Comparison of ENCODE assay signal across 33 cellular contexts in the genomic region with DNA sequence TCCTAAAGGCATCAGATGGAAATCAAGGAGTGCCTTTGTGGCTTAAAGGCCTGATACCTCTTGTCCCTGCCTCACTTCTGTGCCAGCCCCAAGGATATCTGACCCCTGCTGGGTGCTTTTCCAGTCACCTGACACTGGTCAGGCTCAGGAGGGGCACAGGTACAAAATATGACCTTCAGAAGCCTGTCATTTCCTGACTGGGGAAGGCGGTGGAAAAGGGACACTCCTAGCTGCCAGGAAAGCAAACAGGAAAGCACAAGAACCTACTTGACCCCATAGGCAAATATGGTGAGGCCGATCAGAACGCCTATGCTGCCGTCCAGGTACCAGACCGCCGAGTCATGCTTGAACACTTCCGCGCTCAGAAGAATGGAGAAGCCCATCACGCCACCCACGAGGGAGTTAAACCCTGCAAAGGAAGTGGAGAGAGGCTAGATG.
A peak's percentile ranks its signal among the peaks of the same experiment; 100 is the strongest.
DNase-seq lines count a peak whose midpoint lies in the region; ATAC-seq and TF ChIP-seq lines count a peak whose summit lies in the region.
"Had no signal": no experiment of that assay in that cellular context is flagged by ENCODE, and none has a peak within 500 bp of the region (broad histone marks: within the 10 kb centered on the region; RNA-seq: fewer than 3 reads in every experiment).

No MANE protein-coding gene starts in this region.

- H3K27me3 ChIP-seq in liver (ENCODE audit: control insufficient read depth in 4 of 4, insufficient read depth in 4 of 4, low read length in 3 of 4) (no peaks in the 10 kb centered on the region), stomach (peaks cover 0 to under 1% (median 0%) of the 10 kb centered on the region in 3 donors)
- H3K27me3 ChIP-seq: breast epithelium, neutrophil, spleen, tibial artery had no signal

- H3K4me3 ChIP-seq in liver (ENCODE audit: low read depth in 1 of 3, low read length in 3 of 3): no peak overlapping the region
- H3K4me3 ChIP-seq in stomach: no peak overlapping the region
- H3K4me3 ChIP-seq: breast epithelium, GM12878, spleen, tibial artery had no signal

- intact Hi-C loops in stomach (cut with DNase I; ENCODE audit: low total_unique reads) (loop anchor here (10.0 kb wide), 1 partner anchor 343 kb away; no protein-coding TSS in a partner anchor), left cardiac atrium (cut with DNase I) (loop anchor here (5.0 to 10.0 kb wide), 2 partner anchors 440 to 573 kb away; no protein-coding TSS in a partner anchor)

- 44% methylated on average over 10 of the region's 10 CpGs for WGBS in liver
- 26 to 57% (median 41%) methylated on average over 2 to 10 of the region's 10 CpGs for WGBS in stomach, 5 donors

- no peak overlapping the region for H3K9ac ChIP-seq in liver (ENCODE audit: low read depth in 1 of 2, low read length in 2 of 2)
- H3K9ac ChIP-seq: KMS-11 had no signal

- peak overlapping the region; percentile 29 to 64 for H3K27ac ChIP-seq in liver (ENCODE audit: low read depth in 1 of 2, low read length in 2 of 2)
- H3K27ac ChIP-seq in stomach: peak overlapping the region in 3 of 5 donors; percentile 33 to 51 (median 44)
- H3K27ac ChIP-seq: breast epithelium, HL-60, KMS-11, neutrophil, spleen, tibial artery had no signal

- no peak for TF ChIP-seq EP300 in stomach (IDR thresholded peaks at IDR 0.05)

- H3K4me1 ChIP-seq in liver (ENCODE audit: control insufficient read depth in 4 of 4, insufficient read depth in 4 of 4, low read length in 3 of 4) (peaks cover 3 to 18% (median 12%) of the 10 kb centered on the region in 4 donors), stomach (peaks cover 7 to 19% (median 10%) of the 10 kb centered on the region in 4 donors)
- H3K4me1 ChIP-seq: breast epithelium, tibial artery had no signal

- no peak for TF ChIP-seq POLR2A in stomach (IDR thresholded peaks at IDR 0.05)

- DNase-seq in DMS53 (lab: John Stamatoyannopoulos, UW) (peak; percentile 53), DMS53 treated with DMSO at 0.1 percent for 48 hours (lab: John Stamatoyannopoulos, UW; ENCODE audit: unreplicated experiment) (no peak), NCI-H510A treated with DMSO at 0.1 percent for 48 hours (lab: John Stamatoyannopoulos, UW) (peak; percentile 51), stomach (peak; percentile 49), T1000 (lab: John Stamatoyannopoulos, UW) (no peak), left cardiac atrium (no peak)
- DNase-seq: 8988T; activated CD4-positive, alpha-beta memory T cell treated with anti-CD3 and anti-CD28 coated beads, Interleukin-2, amount 10 ng/mL, durations not matched to agents 7 days and 5 days; activated CD4-positive, alpha-beta T cell treated with anti-CD3 and anti-CD28 coated beads for 1 hour; CD4-positive, CD25-positive, alpha-beta regulatory T cell; effector CD4-positive, alpha-beta T cell; EL; hypothalamus; immature natural killer cell; MM.1S; NCI-H1105 treated with DMSO at 0.1 percent for 48 hours; NCI-H1930; NCI-H2227 treated with DMSO at 0.1 percent for 48 hours; NCI-H69; right cardiac atrium; spleen; stimulated activated CD8-positive, alpha-beta memory T cell treated with anti-CD3 and anti-CD28 coated beads, Interleukin-4, amount 100 ng/mL, for 48 hours; T-helper 2 cell had no signal

- H3K36me3 ChIP-seq in liver (ENCODE audit: control insufficient read depth in 4 of 4, insufficient read depth in 3 of 4, low read depth in 1 of 4, low read length in 3 of 4) (no peaks in the 10 kb centered on the region), stomach (peaks cover 0 to 28% (median 15%) of the 10 kb centered on the region in 4 donors)
- H3K36me3 ChIP-seq: breast epithelium, tibial artery had no signal

- peak; percentile 31 to 57 for TF ChIP-seq RAD21 in liver (IDR thresholded peaks at IDR 0.05)

- ATAC-seq in left cardiac atrium (no peak), GM21619 (IDR thresholded peaks at IDR 0.05; ENCODE audit: unreplicated experiment) (no peak)
- ATAC-seq: activated naive CD4-positive, alpha-beta T cell treated with anti-CD3 and anti-CD28 coated beads, Interleukin-2, amount 50 U/mL, for 72 hours; GM12878; right cardiac atrium; Right ventricle myocardium inferior had no signal

- no peak for TF ChIP-seq CTCF in liver (IDR thresholded peaks at IDR 0.05; ENCODE audit: low read depth, low read length, missing input control)
- TF ChIP-seq CTCF in stomach (IDR thresholded peaks at IDR 0.05): no peak

- H3K9me3 ChIP-seq in liver (ENCODE audit: control insufficient read depth in 4 of 4, low read length in 3 of 4) (no peaks in the 10 kb centered on the region), stomach (no peaks in the 10 kb centered on the region)
- H3K9me3 ChIP-seq: breast epithelium, neutrophil, spleen, tibial artery had no signal

TF ChIP-seq in liver, 16 proteins besides CTCF, POLR2A, EP300 and RAD21:
- TF ChIP-seq, protein P1, sequence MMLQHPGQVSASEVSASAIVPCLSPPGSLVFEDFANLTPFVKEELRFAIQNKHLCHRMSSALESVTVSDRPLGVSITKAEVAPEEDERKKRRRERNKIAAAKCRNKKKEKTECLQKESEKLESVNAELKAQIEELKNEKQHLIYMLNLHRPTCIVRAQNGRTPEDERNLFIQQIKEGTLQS (IDR thresholded peaks at IDR 0.05): no peak
- TF ChIP-seq SP1 (IDR thresholded peaks at IDR 0.05): peak; percentile 94
- TF ChIP-seq YY1 (IDR thresholded peaks at IDR 0.05): peak; percentile 24
- TF ChIP-seq, protein P2, sequence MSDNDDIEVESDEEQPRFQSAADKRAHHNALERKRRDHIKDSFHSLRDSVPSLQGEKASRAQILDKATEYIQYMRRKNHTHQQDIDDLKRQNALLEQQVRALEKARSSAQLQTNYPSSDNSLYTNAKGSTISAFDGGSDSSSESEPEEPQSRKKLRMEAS (IDR thresholded peaks at IDR 0.05): peak; percentile 93
- TF ChIP-seq, protein P3, sequence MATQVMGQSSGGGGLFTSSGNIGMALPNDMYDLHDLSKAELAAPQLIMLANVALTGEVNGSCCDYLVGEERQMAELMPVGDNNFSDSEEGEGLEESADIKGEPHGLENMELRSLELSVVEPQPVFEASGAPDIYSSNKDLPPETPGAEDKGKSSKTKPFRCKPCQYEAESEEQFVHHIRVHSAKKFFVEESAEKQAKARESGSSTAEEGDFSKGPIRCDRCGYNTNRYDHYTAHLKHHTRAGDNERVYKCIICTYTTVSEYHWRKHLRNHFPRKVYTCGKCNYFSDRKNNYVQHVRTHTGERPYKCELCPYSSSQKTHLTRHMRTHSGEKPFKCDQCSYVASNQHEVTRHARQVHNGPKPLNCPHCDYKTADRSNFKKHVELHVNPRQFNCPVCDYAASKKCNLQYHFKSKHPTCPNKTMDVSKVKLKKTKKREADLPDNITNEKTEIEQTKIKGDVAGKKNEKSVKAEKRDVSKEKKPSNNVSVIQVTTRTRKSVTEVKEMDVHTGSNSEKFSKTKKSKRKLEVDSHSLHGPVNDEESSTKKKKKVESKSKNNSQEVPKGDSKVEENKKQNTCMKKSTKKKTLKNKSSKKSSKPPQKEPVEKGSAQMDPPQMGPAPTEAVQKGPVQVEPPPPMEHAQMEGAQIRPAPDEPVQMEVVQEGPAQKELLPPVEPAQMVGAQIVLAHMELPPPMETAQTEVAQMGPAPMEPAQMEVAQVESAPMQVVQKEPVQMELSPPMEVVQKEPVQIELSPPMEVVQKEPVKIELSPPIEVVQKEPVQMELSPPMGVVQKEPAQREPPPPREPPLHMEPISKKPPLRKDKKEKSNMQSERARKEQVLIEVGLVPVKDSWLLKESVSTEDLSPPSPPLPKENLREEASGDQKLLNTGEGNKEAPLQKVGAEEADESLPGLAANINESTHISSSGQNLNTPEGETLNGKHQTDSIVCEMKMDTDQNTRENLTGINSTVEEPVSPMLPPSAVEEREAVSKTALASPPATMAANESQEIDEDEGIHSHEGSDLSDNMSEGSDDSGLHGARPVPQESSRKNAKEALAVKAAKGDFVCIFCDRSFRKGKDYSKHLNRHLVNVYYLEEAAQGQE (IDR thresholded peaks at IDR 0.05): no peak
- peak in 1 of 2 donors; percentile 57 for TF ChIP-seq JUND (IDR thresholded peaks at IDR 0.05)
- peak; percentile 50 for TF ChIP-seq HNF4G (IDR thresholded peaks at IDR 0.05)
- TF ChIP-seq NR2F2 (IDR thresholded peaks at IDR 0.05): no peak
- TF ChIP-seq EGR1 (IDR thresholded peaks at IDR 0.05; ENCODE audit: low read depth in 2 of 2): peak; percentile 71 to 81
- TF ChIP-seq FOXA1 (IDR thresholded peaks at IDR 0.05): no peak
- peak; percentile 78 to 85 for TF ChIP-seq HNF4A (conservative IDR thresholded peaks at IDR 0.05)
- no peak for TF ChIP-seq GABPA (IDR thresholded peaks at IDR 0.05 in 1 of 2, conservative IDR thresholded peaks at IDR 0.05 in 1 of 2)
- TF ChIP-seq FOXA2 (IDR thresholded peaks at IDR 0.05): peak; percentile 41
- TF ChIP-seq TAF1 (conservative IDR thresholded peaks at IDR 0.05): no peak
- peak; percentile 93 to 96 for TF ChIP-seq RXRA (IDR thresholded peaks at IDR 0.05)
- TF ChIP-seq, protein P4, sequence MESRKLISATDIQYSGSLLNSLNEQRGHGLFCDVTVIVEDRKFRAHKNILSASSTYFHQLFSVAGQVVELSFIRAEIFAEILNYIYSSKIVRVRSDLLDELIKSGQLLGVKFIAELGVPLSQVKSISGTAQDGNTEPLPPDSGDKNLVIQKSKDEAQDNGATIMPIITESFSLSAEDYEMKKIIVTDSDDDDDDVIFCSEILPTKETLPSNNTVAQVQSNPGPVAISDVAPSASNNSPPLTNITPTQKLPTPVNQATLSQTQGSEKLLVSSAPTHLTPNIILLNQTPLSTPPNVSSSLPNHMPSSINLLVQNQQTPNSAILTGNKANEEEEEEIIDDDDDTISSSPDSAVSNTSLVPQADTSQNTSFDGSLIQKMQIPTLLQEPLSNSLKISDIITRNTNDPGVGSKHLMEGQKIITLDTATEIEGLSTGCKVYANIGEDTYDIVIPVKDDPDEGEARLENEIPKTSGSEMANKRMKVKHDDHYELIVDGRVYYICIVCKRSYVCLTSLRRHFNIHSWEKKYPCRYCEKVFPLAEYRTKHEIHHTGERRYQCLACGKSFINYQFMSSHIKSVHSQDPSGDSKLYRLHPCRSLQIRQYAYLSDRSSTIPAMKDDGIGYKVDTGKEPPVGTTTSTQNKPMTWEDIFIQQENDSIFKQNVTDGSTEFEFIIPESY (IDR thresholded peaks at IDR 0.05): no peak

Comparison
In these comparisons a context has a peak if more than half of its experiments do, and no peak if none do; other contexts are left out.
1. DNase-seq: peak in DMS53 (single experiment), NCI-H510A treated with DMSO at 0.1 percent for 48 hours (single experiment) and stomach (single experiment); none in DMS53 treated with DMSO at 0.1 percent for 48 hours (single experiment), T1000 (single experiment) and left cardiac atrium (single experiment).